In genomic region chr14:74628418-74628817, GRCh38 we compare ENCODE assay signal across 18 cellular contexts. TPM values are rescaled to one million over a fixed set of nuclear protein-coding genes. Genes with fewer than 3 reads are reported as not detected.
A peak's percentile ranks its signal among the peaks of the same experiment; 100 is the strongest.
DNase-seq lines count a peak whose midpoint lies in the region; ATAC-seq, FAIRE-seq and TF ChIP-seq lines count a peak whose summit lies in the region.
"Had no signal": no experiment of that assay in that cellular context is flagged by ENCODE, and none has a peak within 500 bp of the region (broad histone marks: within the 10 kb centered on the region; RNA-seq: fewer than 3 reads in every experiment).

No MANE protein-coding gene starts in this region.

- no peak overlapping the region for H3K4me3 ChIP-seq in IMR-90 (ENCODE audit: insufficient read depth, low read depth, low read length)
- H3K4me3 ChIP-seq in K562, result no peak overlapping the region
- no peak overlapping the region for H3K4me3 ChIP-seq in HepG2 (replicated peaks in 1 of 3; ENCODE audit: insufficient read depth in 1 of 3, low read depth in 2 of 3, low read length in 3 of 3)
- no peak overlapping the region for H3K4me3 ChIP-seq in small intestine (ENCODE audit: low read depth in 1 of 2, low read length in 2 of 2)

- no peak overlapping the region for H3K14ac ChIP-seq in IMR-90 (replicated peaks; ENCODE audit: low read depth, low read length)

- H4K20me1 ChIP-seq in IMR-90 (ENCODE audit: insufficient read depth, low read length) (no peaks in the 10 kb centered on the region), K562 (replicated peaks; ENCODE audit: control insufficient read depth, insufficient read depth, low read length) (no peaks in the 10 kb centered on the region), HepG2 (ENCODE audit: insufficient read depth, low read length) (no peaks in the 10 kb centered on the region)

- FAIRE-seq in K562 (lab: Jason Lieb, UNC) (no peak), HepG2 (lab: Jason Lieb, UNC) (peak; percentile 59), small intestine (lab: Jason Lieb, UNC) (no peak)
- FAIRE-seq: A204.1, D721Med, G401.6, GM12891 had no signal

- WGBS in IMR-90 (ENCODE audit: extremely low coverage in 2 of 2, insufficient read length in 1 of 2), 2 experiments, result 100% methylated on average over 1 of the region's 5 CpGs; no CpG with 5 or more reads in 1 of the 2 experiments
- WGBS in K562 (ENCODE audit: insufficient coverage, low coverage, missing lambda C conversion rate), result 16% methylated on average over 4 of the region's 5 CpGs
- 18% methylated on average over 5 of the region's 5 CpGs for WGBS in HepG2 (ENCODE audit: low lambda C conversion rate)
- 48 to 67% (median 52%) methylated on average over 5 of the region's 5 CpGs for WGBS in small intestine, 3 donors

- no peaks in the 10 kb centered on the region for H3K79me2 ChIP-seq in K562 (ENCODE audit: control insufficient read depth, insufficient read depth, low read length)
- no peaks in the 10 kb centered on the region for H3K79me2 ChIP-seq in HepG2 (ENCODE audit: insufficient read depth, low read length)

- H3K4ac ChIP-seq in IMR-90 (ENCODE audit: low read depth, low read length), result no peak overlapping the region

- CTCF ChIA-PET in IMR-90 (lab: Yijun Ruan, JAX), result no interaction called here
- CTCF ChIA-PET in K562 (lab: Yijun Ruan, JAX; ENCODE audit: low intra/inter-chr PET ratio), result no interaction called here
- CTCF ChIA-PET in HepG2 (lab: Yijun Ruan, JAX; ENCODE audit: low intra/inter-chr PET ratio, low total read pairs), result interaction anchor here (1.4 kb wide), 1 partner anchor 16 kb away, joined by 5 read pairs; the partner anchor contains the start of gene LTBP2

- H2BK5ac ChIP-seq in IMR-90 (ENCODE audit: low read depth, low read length, poor library complexity, severe bottlenecking), result no peak overlapping the region

- H2BK120ac ChIP-seq in IMR-90 (ENCODE audit: low read depth, low read length), result no peak overlapping the region

- H2AK5ac ChIP-seq in IMR-90 (ENCODE audit: low read depth, low read length), result peak overlapping the region; percentile 64; the same call in 1 of the 2 replicates

- in situ Hi-C loops in IMR-90 (cut with MboI; ENCODE audit: low sequenced_read_pairs) (no loop called here), K562 (cut with MboI) (no loop called here), HepG2 (cut with HindIII; ENCODE audit: extremely low pct_ligation_motif_present, low pct_unique_long_range_greater_than_20kb) (no loop called here)

- H4K5ac ChIP-seq in IMR-90 (ENCODE audit: low read depth, low read length), result no peak overlapping the region

- no peak for TF ChIP-seq CTCF in IMR-90 (conservative IDR thresholded peaks at IDR 0.05; ENCODE audit: low read depth, low read length)
- TF ChIP-seq CTCF in K562 (IDR thresholded peaks at IDR 0.05 in 2 of 3, conservative IDR thresholded peaks at IDR 0.05 in 1 of 3; ENCODE audit: insufficient read depth in 2 of 3, low read depth in 1 of 3, low read length in 3 of 3), result no peak
- TF ChIP-seq CTCF in HepG2 (CRISPR knock-in tag; IDR thresholded peaks at IDR 0.05), result no peak

- H3K27me3 ChIP-seq in IMR-90 (ENCODE audit: control insufficient read depth, insufficient read depth, low read length) (no peaks in the 10 kb centered on the region), K562 (ENCODE audit: control insufficient read depth in 2 of 2, insufficient read depth in 2 of 2, low read length in 2 of 2) (peaks cover 0 to 15% of the 10 kb centered on the region in 2 experiments; a peak in 2 of 5 replicates), HepG2 (ENCODE audit: control insufficient read depth in 1 of 2, insufficient read depth in 2 of 2, low read length in 2 of 2) (no peaks in the 10 kb centered on the region), small intestine (ENCODE audit: control insufficient read depth in 2 of 2, insufficient read depth in 2 of 2, low read length in 2 of 2) (no peaks in the 10 kb centered on the region)

- H2AK9ac ChIP-seq in IMR-90 (replicated peaks; ENCODE audit: low read depth, low read length, poor library complexity), result no peak overlapping the region

- intact Hi-C loops in IMR-90 (cut with micrococcal nuclease) (no loop called here), K562 (cut with micrococcal nuclease) (no loop called here), HepG2 (cut with micrococcal nuclease; ENCODE audit: unreplicated experiment) (no loop called here)

- H3K9me1 ChIP-seq in IMR-90 (ENCODE audit: insufficient read depth, low read length) (peaks cover 16% of the 10 kb centered on the region), K562 (ENCODE audit: control insufficient read depth, insufficient read depth, low read length) (no peaks in the 10 kb centered on the region)

- no peak for TF ChIP-seq EP300 in K562 (IDR thresholded peaks at IDR 0.05; ENCODE audit: low read length)
- TF ChIP-seq EP300 in HepG2 (IDR thresholded peaks at IDR 0.05; ENCODE audit: low read depth in 2 of 2, low read length in 2 of 2), result no peak
- no peak for TF ChIP-seq EP300 in HepG2 (CRISPR knock-in tag; IDR thresholded peaks at IDR 0.05; ENCODE audit: borderline replicate concordance)

- H3K36me3 ChIP-seq in IMR-90 (ENCODE audit: control insufficient read depth, insufficient read depth, low read length) (no peaks in the 10 kb centered on the region), K562 (ENCODE audit: control insufficient read depth, insufficient read depth, low read length) (no peaks in the 10 kb centered on the region), HepG2 (replicated peaks in 1 of 2; ENCODE audit: control insufficient read depth in 1 of 2, insufficient read depth in 2 of 2, low read length in 2 of 2) (no peaks in the 10 kb centered on the region), small intestine (ENCODE audit: control insufficient read depth in 2 of 2, insufficient read depth in 2 of 2, low read length in 2 of 2) (no peaks in the 10 kb centered on the region)

- no peak overlapping the region for H2AFZ ChIP-seq in IMR-90 (replicated peaks; ENCODE audit: low read length, poor library complexity)
- H2AFZ ChIP-seq in K562 (ENCODE audit: low read depth, low read length), result no peak overlapping the region
- no peak overlapping the region for H2AFZ ChIP-seq in HepG2 (ENCODE audit: low read length)

- H3K9me3 ChIP-seq in IMR-90 (ENCODE audit: control insufficient read depth, insufficient read depth, low read length) (no peaks in the 10 kb centered on the region), K562 (replicated peaks; ENCODE audit: control insufficient read depth, insufficient read depth, low read depth, low read length) (no peaks in the 10 kb centered on the region), HepG2 (ENCODE audit: low read length) (no peaks in the 10 kb centered on the region), small intestine (ENCODE audit: control insufficient read depth, low read depth) (no peaks in the 10 kb centered on the region)
- H3K9me3 ChIP-seq: Caco-2 had no signal

- no peak overlapping the region for H4K8ac ChIP-seq in IMR-90 (ENCODE audit: low read depth in 2 of 2, low read length in 2 of 2)

- POLR2A ChIA-PET in IMR-90 (lab: Charles Lee; ENCODE audit: unreplicated experiment), result no interaction called here
- POLR2A ChIA-PET in K562 (lab: Yijun Ruan, JAX), result interaction anchor here (1.1 kb wide), 1 partner anchor 10 kb away, joined by 6 read pairs; no protein-coding TSS in a partner anchor
- POLR2A ChIA-PET in HepG2 (lab: Yijun Ruan, JAX), result interaction anchor here (1.2 to 2.4 kb wide), 2 partner anchors 10 to 19 kb away, joined by 3 to 28 read pairs; no protein-coding TSS in a partner anchor

- no peak overlapping the region for H2BK15ac ChIP-seq in IMR-90 (ENCODE audit: low read depth, low read length)

- BruUV-seq in IMR-90 (replicated peaks; lab: Mats Ljungman, UMichigan), result no TSS peak
- no TSS peak for BruUV-seq in K562 (replicated peaks; lab: Mats Ljungman, UMichigan)
- BruUV-seq in HepG2 (replicated peaks; lab: Mats Ljungman, UMichigan), result no TSS peak

- ATAC-seq in IMR-90 (ENCODE audit: low read depth) (no peak), K562 (no peak), HepG2 (peak; percentile 40), HG03460 (IDR thresholded peaks at IDR 0.05; ENCODE audit: unreplicated experiment) (no peak)

- no peak overlapping the region for H3K18ac ChIP-seq in IMR-90 (ENCODE audit: low read depth, low read length)

- H2BK20ac ChIP-seq in IMR-90 (ENCODE audit: low read depth, low read length), result no peak overlapping the region

- H3K79me1 ChIP-seq in IMR-90 (ENCODE audit: low read depth in 1 of 2, low read length in 2 of 2), result no peaks in the 10 kb centered on the region

- no peak for DNase-seq in IMR-90
- no peak for DNase-seq in K562 (ENCODE audit: extremely low read depth in 1 of 4, low spot score in 3 of 4)
- DNase-seq in HepG2 (ENCODE audit: low spot score), result peak; percentile 66
- peak; percentile 69 for DNase-seq in small intestine
- no peak for DNase-seq in A172 (ENCODE audit: low spot score)
- DNase-seq in GM19240 (ENCODE audit: insufficient read length, low spot score), result no peak
- DNase-seq: ACHN; Caco-2; CD4-positive, alpha-beta T cell; GOT3; H7; KBM-7 had no signal

- H3K4me1 ChIP-seq in IMR-90 (ENCODE audit: control insufficient read depth, insufficient read depth, low read length) (peaks cover 16% of the 10 kb centered on the region), K562 (replicated peaks in 1 of 2; ENCODE audit: control insufficient read depth in 2 of 2, insufficient read depth in 2 of 2, low read length in 2 of 2) (no peaks in the 10 kb centered on the region; a peak in 1 of 5 replicates), HepG2 (ENCODE audit: insufficient read depth, low read length) (peaks cover 56% of the 10 kb centered on the region), small intestine (ENCODE audit: control insufficient read depth in 2 of 2, insufficient read depth in 1 of 2, low read depth in 1 of 2, low read length in 1 of 2) (no peaks in the 10 kb centered on the region)

- TF ChIP-seq RAD21 in IMR-90 (IDR thresholded peaks at IDR 0.05; ENCODE audit: low read length), result no peak
- TF ChIP-seq RAD21 in K562 (CRISPR knock-in tag; conservative IDR thresholded peaks at IDR 0.05 in 1 of 2, IDR thresholded peaks at IDR 0.05 in 1 of 2), result no peak
- no peak for TF ChIP-seq RAD21 in HepG2 (CRISPR knock-in tag; IDR thresholded peaks at IDR 0.05)

- no peak overlapping the region for H3K4me2 ChIP-seq in IMR-90 (ENCODE audit: low read depth, low read length)
- H3K4me2 ChIP-seq in K562 (ENCODE audit: insufficient read depth, low read length), result no peak overlapping the region
- H3K4me2 ChIP-seq in HepG2 (ENCODE audit: low read depth, low read length), result peak overlapping the region; percentile 44

- H3K27ac ChIP-seq in IMR-90 (ENCODE audit: insufficient read depth, low read length), result no peak overlapping the region
- no peak overlapping the region for H3K27ac ChIP-seq in K562 (ENCODE audit: extremely low read depth, low read depth, low read length)
- no peak overlapping the region for H3K27ac ChIP-seq in HepG2 (ENCODE audit: extremely low read length, insufficient read depth, low read length)
- H3K27ac ChIP-seq in small intestine (ENCODE audit: low read depth in 1 of 2, low read length in 1 of 2), result no peak overlapping the region
- H3K27ac ChIP-seq: C4-2B had no signal

- no peak for TF ChIP-seq POLR2A in IMR-90 (IDR thresholded peaks at IDR 0.05; ENCODE audit: low read depth, low read length)
- TF ChIP-seq POLR2A in K562 (conservative IDR thresholded peaks at IDR 0.05), result no peak
- TF ChIP-seq POLR2A in HepG2 (IDR thresholded peaks at IDR 0.05; ENCODE audit: insufficient read depth in 1 of 2, low read depth in 2 of 2, low read length in 2 of 2), result no peak

- no peak overlapping the region for H3K9ac ChIP-seq in IMR-90 (ENCODE audit: low read depth, low read length)
- H3K9ac ChIP-seq in K562 (ENCODE audit: insufficient read depth in 1 of 2, low read depth in 2 of 2, low read length in 2 of 2), result no peak overlapping the region
- H3K9ac ChIP-seq in HepG2 (ENCODE audit: insufficient read depth, low read depth, low read length), result no peak overlapping the region

- no peak overlapping the region for H4K91ac ChIP-seq in IMR-90 (ENCODE audit: insufficient read depth, low read depth, low read length)

- H3K56ac ChIP-seq in IMR-90 (ENCODE audit: extremely low read depth, insufficient read depth, low read length), result no peak overlapping the region

- no peak overlapping the region for H3K23ac ChIP-seq in IMR-90 (ENCODE audit: low read depth, low read length)

- dilution Hi-C loops in IMR-90 (cut with HindIII; ENCODE audit: low sequenced_read_pairs, unreplicated experiment), result no loop called here

RNA-seq across cellular contexts. Expression of gene LTBP2, which starts 16.4 kb away (rescaled TPM):
- total RNA-seq in IMR-90 (2012; rRNA removed) (23.8 and 26.7 TPM in 2 replicates), K562 (2014; rRNA removed) (0.04 TPM in 1 of 2 replicates, not detected in the other), K562 (2014; rRNA removed; fragmentation: Illumina TruSeq; extraction: Trizol) (not detected in 2 replicates), K562 (2015; rRNA removed; fragmentation: Illumina TruSeq; extraction: Trizol) (not detected in 2 replicates), K562 (2021) (0.18 and 0.20 TPM in 2 replicates), HepG2 (2016; rRNA removed; fragmentation: Illumina TruSeq; extraction: Trizol) (0.18 and 0.20 TPM in 2 replicates)
- polyA plus RNA-seq in IMR-90 (2012; rRNA removed) (79.3 and 81.8 TPM in 2 replicates), K562 (2011; rRNA removed) (0.03 and 0.07 TPM in 2 replicates), K562 (2014; fragmentation: Illumina TruSeq; extraction: Trizol) (0.01 TPM in 1 of 2 replicates, not detected in the other), K562 (2014; fragmentation: Nextera tagmentation; extraction: Ambion mirVana) (under 1 TPM; 0.03 to 0.04 TPM), K562 (2014; rRNA removed) (under 0.01 TPM in 1 of 2 replicates, not detected in the other), HepG2 (2011; rRNA removed) (0.41 and 0.46 TPM in 2 replicates), small intestine (1 to 10 TPM in 1 of 3 donors, under 1 TPM in 2; 0.22 to 1.8 (median 0.54) TPM)
- 49.1 and 65.1 TPM in 2 replicates for polyA plus RNA-seq in IMR-90 (2012; cell fraction: cytosol; rRNA removed)
- 57.1 and 111 TPM in 2 replicates for polyA plus RNA-seq in IMR-90 (2012; cell fraction: nucleus; rRNA removed; ENCODE audit: low replicate concordance)
- total RNA-seq in K562 (2011; cell fraction: chromatin; rRNA removed; ENCODE audit: low replicate concordance), result 0.25 and 0.35 TPM in 2 replicates
- 0.66 and 0.83 TPM in 2 replicates for total RNA-seq in K562 (2011; cell fraction: nucleolus; rRNA removed)
- total RNA-seq in K562 (2011; cell fraction: nucleoplasm; rRNA removed), result 0.07 and 0.23 TPM in 2 replicates
- 0.07 and 0.13 TPM in 2 replicates for polyA plus RNA-seq in K562 (2011; cell fraction: cytosol; rRNA removed)
- polyA plus RNA-seq in K562 (2011; cell fraction: nucleus; rRNA removed), result 0.34 and 0.46 TPM in 2 replicates
- polyA plus RNA-seq in K562 (2012), result 0.10 and 0.35 TPM in 2 replicates
- 0.04 and 0.06 TPM in 2 replicates for polyA minus RNA-seq in K562 (2011; rRNA and poly(A)+ RNA removed)
- not detected in 2 replicates for polyA minus RNA-seq in K562 (2011; cell fraction: cytosol; rRNA and poly(A)+ RNA removed)
- polyA minus RNA-seq in K562 (2011; cell fraction: nucleus; rRNA and poly(A)+ RNA removed), result 0.44 and 0.54 TPM in 2 replicates
- total RNA-seq in HepG2 (2016; cell fraction: cytosol; rRNA removed; fragmentation: Illumina TruSeq; extraction: Trizol; ENCODE audit: low read depth), result 0.09 TPM in 1 of 2 replicates, not detected in the other
- total RNA-seq in HepG2 (2016; cell fraction: insoluble cytoplasmic fraction; rRNA removed; fragmentation: Illumina TruSeq; extraction: Trizol), result 0.10 and 0.41 TPM in 2 replicates
- 0.06 TPM in 1 of 2 replicates, not detected in the other for total RNA-seq in HepG2 (2016; cell fraction: membrane; rRNA removed; fragmentation: Illumina TruSeq; extraction: Trizol)
- 0.28 and 0.84 TPM in 2 replicates for total RNA-seq in HepG2 (2016; cell fraction: nucleus; rRNA removed; fragmentation: Illumina TruSeq; extraction: Trizol)
- 0.32 and 0.35 TPM in 2 replicates for polyA plus RNA-seq in HepG2 (2011; cell fraction: cytosol; rRNA removed)
- 1.4 and 1.5 TPM in 2 replicates for polyA plus RNA-seq in HepG2 (2011; cell fraction: nucleus; rRNA removed)
- 0.27 and 0.68 TPM in 2 replicates for polyA plus RNA-seq in HepG2 (2012)
- 0.06 TPM in 1 of 2 replicates, not detected in the other for polyA plus RNA-seq in HepG2 (2016; cell fraction: cytosol; fragmentation: Illumina TruSeq; extraction: Trizol; ENCODE audit: low read depth)
- 0.12 and 0.17 TPM in 2 replicates for polyA plus RNA-seq in HepG2 (2016; cell fraction: insoluble cytoplasmic fraction; fragmentation: Illumina TruSeq; extraction: Trizol; ENCODE audit: low read depth)
- polyA plus RNA-seq in HepG2 (2016; cell fraction: membrane; fragmentation: Illumina TruSeq; extraction: Trizol; ENCODE audit: low read depth), result 0.07 and 0.09 TPM in 2 replicates
- 0.64 and 0.72 TPM in 2 replicates for polyA plus RNA-seq in HepG2 (2016; cell fraction: nucleus; fragmentation: Illumina TruSeq; extraction: Trizol; ENCODE audit: insufficient read depth, low read depth)
- polyA minus RNA-seq in HepG2 (2011; rRNA and poly(A)+ RNA removed; ENCODE audit: low replicate concordance), result 0.44 and 1.1 TPM in 2 replicates
- 0.35 and 0.89 TPM in 2 replicates for polyA minus RNA-seq in HepG2 (2011; cell fraction: cytosol; rRNA and poly(A)+ RNA removed)
- polyA minus RNA-seq in HepG2 (2011; cell fraction: nucleus; rRNA and poly(A)+ RNA removed), result 0.52 and 0.99 TPM in 2 replicates
- total RNA-seq in A172 (2014; rRNA removed; shearing (Covaris generic)), result 5.7 and 5.8 TPM in 2 replicates

Comparison
In these comparisons a context has a peak if more than half of its experiments do, and no peak if none do; other contexts are left out.
1. DNase-seq: peak in HepG2 (single experiment) and small intestine (single experiment); none in IMR-90 (single experiment), K562 (0 of 4), A172 (single experiment) and GM19240 (single experiment).